26 cellular contexts compared by ENCODE assay signal in genomic region chr11:110747531-110747930, GRCh38. TPM values are rescaled to one million over a fixed set of nuclear protein-coding genes. Genes with fewer than 3 reads are reported as not detected.
"Had no signal": no experiment of that assay in that cellular context is flagged by ENCODE, and none has a peak within 500 bp of the region (broad histone marks: within the 10 kb centered on the region; RNA-seq: fewer than 3 reads in every experiment).

No MANE protein-coding gene starts in this region.

- H3K9ac ChIP-seq: SK-N-SH had no signal

- H3K9me3 ChIP-seq: SK-N-SH had no signal

- ATAC-seq: activated CD4-positive, CD25-positive, alpha-beta regulatory T cell treated with anti-CD3 and anti-CD28 coated beads, Interleukin-2, amount 50 U/mL, for 24 hours; activated CD8-positive, alpha-beta T cell treated with anti-CD3 and anti-CD28 coated beads, Interleukin-2, amount 10 ng/mL, durations not matched to agents 7 days and 5 days; activated T-helper 17 cell treated with anti-CD3 and anti-CD28 coated beads, Interleukin-2, amount 50 U/mL, for 72 hours; Panc1; Right ventricle myocardium inferior had no signal

- H3K4me2 ChIP-seq: SK-N-SH had no signal

- DNase-seq: activated CD4-positive, alpha-beta T cell treated with anti-CD3 and anti-CD28 coated beads for 4 hours; activated CD4-positive, alpha-beta T cell treated with anti-CD3 and anti-CD28 coated beads, Interleukin-2, amount 50 U/mL, for 4 hours; activated CD8-positive, alpha-beta T cell treated with anti-CD3 and anti-CD28 coated beads, Interleukin-2, amount 10 ng/mL, durations not matched to agents 7 days and 5 days; activated gamma-delta T cell; activated naive CD4-positive, alpha-beta T cell treated with anti-CD3 and anti-CD28 coated beads for 36 hours; activated T-cell treated with anti-CD3 and anti-CD28 coated beads, Interleukin-2, amount 50 U/mL, for 48 hours; amygdala; NCI-H1105 treated with DMSO at 0.1 percent for 48 hours; NCI-H1436 treated with DMSO at 0.1 percent for 48 hours; NCI-H187; NCI-H2107; NCI-H2171 treated with DMSO at 0.1 percent for 48 hours; NCI-H226; NCI-H526; NCI-H82; NK-92 treated with Interleukin-12 subunit alpha and Interleukin-12 subunit beta, amount 100 ng/mL, for 24 hours; OCI-M1; RPMI8226; SK-N-SH; T-helper 1 cell had no signal

RNA-seq across cellular contexts. Expression of gene ARHGAP20, which starts 35.3 kb away (rescaled TPM):
- total RNA-seq: activated T-helper 17 cell treated with anti-CD3 and anti-CD28 coated beads, Interleukin-2, amount 50 U/mL, for 72 hours; NCI-H460; T-helper 2 cell treated with Interferon-gamma antibody and Interleukin-4, amounts not matched to agents 100 ng/mL and 5 ng/mL, for 36 hours had no signal
